In the genomic region with DNA sequence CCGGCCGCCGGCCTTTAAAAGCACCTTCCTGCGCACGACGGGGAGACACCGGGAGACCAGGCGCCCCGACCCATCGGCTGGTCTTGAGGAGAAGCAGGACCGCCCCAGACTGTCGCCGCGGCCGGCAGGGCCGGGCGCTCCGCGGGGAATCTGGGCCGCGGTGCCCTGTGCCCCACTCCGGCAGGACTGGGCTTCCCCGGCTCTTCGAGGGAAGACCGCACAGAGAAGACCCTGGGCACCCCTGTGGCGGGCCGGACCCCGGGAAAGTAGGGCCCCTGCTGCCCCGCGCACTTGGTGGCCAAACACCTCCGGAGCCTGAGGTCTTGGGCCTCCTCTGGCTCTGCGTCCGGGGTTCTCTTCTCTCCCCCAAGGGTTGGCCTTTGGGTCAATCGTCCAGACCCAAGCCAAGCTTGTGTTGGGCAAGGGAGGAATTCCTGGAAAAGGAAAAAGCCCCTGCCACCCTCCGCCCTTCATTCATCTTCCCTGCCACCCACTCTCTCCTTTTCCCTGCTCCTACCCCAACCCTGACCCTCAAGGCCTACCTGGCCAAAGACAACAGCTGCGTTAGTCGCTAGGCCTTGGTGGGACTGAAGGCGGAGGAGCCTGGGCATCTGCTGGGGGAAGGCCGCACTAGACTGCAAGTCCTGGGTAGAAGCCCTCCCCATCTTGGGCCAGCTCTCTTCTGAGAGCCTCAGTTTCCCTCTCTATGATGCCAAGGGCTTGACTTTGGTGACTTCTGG, we compare ENCODE assay signal across 1 cellular context.
TF ChIP-seq lines count a peak whose summit lies in the region.

No MANE protein-coding gene starts in this region.

TF ChIP-seq in H1, 55 proteins besides CTCF, POLR2A, EP300 and RAD21:
- TF ChIP-seq RNF2 (IDR thresholded peaks at IDR 0.05; ENCODE audit: borderline replicate concordance, low read depth, low read length, missing control alignments, poor library complexity, severe bottlenecking) (no peak), BCL11A (IDR thresholded peaks at IDR 0.05; ENCODE audit: low read depth in 2 of 2, low read length in 2 of 2) (no peak), KDM1A (IDR thresholded peaks at IDR 0.05; ENCODE audit: borderline replicate concordance, low read length) (no peak), SUZ12 (IDR thresholded peaks at IDR 0.05; ENCODE audit: low read length) (0 out of 2 replicates have a peak, but pooled peaks have one; percentile 16)
